Comparison of ENCODE assay signal across 16 cellular contexts in the genomic region with DNA sequence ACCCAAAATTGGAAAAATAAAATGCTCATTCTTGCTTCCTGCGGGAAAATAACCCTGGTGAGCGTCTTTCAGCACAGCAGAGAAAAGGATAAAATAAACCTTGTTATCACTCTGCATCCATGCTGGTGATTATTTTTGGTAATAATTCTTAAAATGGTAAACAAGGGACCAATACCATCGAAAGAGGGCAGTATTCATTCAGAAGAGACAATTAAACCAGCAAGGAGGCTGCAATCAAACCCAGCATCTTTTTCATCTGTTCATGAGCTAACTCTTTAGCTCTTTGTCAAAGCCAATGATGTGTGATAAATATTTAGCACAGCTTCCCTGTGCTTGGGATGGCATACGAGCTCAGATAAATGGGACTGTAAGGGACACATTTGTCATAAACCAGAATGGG. TPM values are rescaled to one million over a fixed set of nuclear protein-coding genes. Genes with fewer than 3 reads are reported as not detected.
DNase-seq lines count a peak whose midpoint lies in the region; ATAC-seq and TF ChIP-seq lines count a peak whose summit lies in the region.
"Had no signal": no experiment of that assay in that cellular context is flagged by ENCODE, and none has a peak within 500 bp of the region (broad histone marks: within the 10 kb centered on the region; RNA-seq: fewer than 3 reads in every experiment).

No MANE protein-coding gene starts in this region.

- H3K4me1 ChIP-seq in upper lobe of left lung = peaks cover 0 to 20% (median 9%) of the 10 kb centered on the region in 4 donors

- TF ChIP-seq CTCF in AG04449 (IDR thresholded peaks at IDR 0.05; ENCODE audit: insufficient read depth, low read length, missing control alignments) (peak; percentile 1), VCaP (conservative IDR thresholded peaks at IDR 0.05) (0 out of 2 replicates have a peak, but pooled peaks have one; percentile 15), upper lobe of left lung (IDR thresholded peaks at IDR 0.05) (no peak)

- no peak overlapping the region for H3K4me3 ChIP-seq in AG04449 (ENCODE audit: low read depth, low read length)
- H3K4me3 ChIP-seq in upper lobe of left lung = no peak overlapping the region
- H3K4me3 ChIP-seq: BLaER1 treated with 17β-estradiol and CSF1 and Interleukin-3, amounts not matched to agents 10 nM and 100 nM had no signal

- ATAC-seq in upper lobe of left lung (ENCODE audit: low FRiP score in 2 of 2) (no peak), HG03097 (IDR thresholded peaks at IDR 0.05; ENCODE audit: low FRiP score, unreplicated experiment) (no peak)

- no peak for TF ChIP-seq POLR2A in upper lobe of left lung (IDR thresholded peaks at IDR 0.05)

- TF ChIP-seq EP300 in upper lobe of left lung (IDR thresholded peaks at IDR 0.05) = no peak

- H3K27ac ChIP-seq in VCaP = no peak overlapping the region
- H3K27ac ChIP-seq in upper lobe of left lung = no peak overlapping the region
- H3K27ac ChIP-seq: BLaER1 treated with 17β-estradiol and CSF1 and Interleukin-3, amounts not matched to agents 10 nM and 100 nM had no signal

- POLR2A ChIA-PET in AG04449 (lab: Yijun Ruan, JAX) = no interaction called here

- 70 to 72% methylated on average over 4 of the region's 4 CpGs for WGBS in upper lobe of left lung, 2 donors

- H3K9me3 ChIP-seq in upper lobe of left lung = no peaks in the 10 kb centered on the region
- H3K9me3 ChIP-seq: BLaER1 treated with 17β-estradiol and CSF1 and Interleukin-3, amounts not matched to agents 10 nM and 100 nM had no signal

- no peaks in the 10 kb centered on the region for H3K36me3 ChIP-seq in upper lobe of left lung
- H3K36me3 ChIP-seq: BLaER1 treated with 17β-estradiol and CSF1 and Interleukin-3, amounts not matched to agents 10 nM and 100 nM had no signal

- no peaks in the 10 kb centered on the region for H3K27me3 ChIP-seq in upper lobe of left lung
- H3K27me3 ChIP-seq: BLaER1 treated with 17β-estradiol and CSF1 and Interleukin-3, amounts not matched to agents 10 nM and 100 nM had no signal

- DNase-seq in AG04449 (ENCODE audit: low read depth, low spot score) (no peak), GM03348 (ENCODE audit: low spot score) (peak; percentile 30), NCI-H146 treated with DMSO at 0.1 percent for 48 hours (lab: John Stamatoyannopoulos, UW; ENCODE audit: unreplicated experiment) (peak; percentile 55), NCI-H345 treated with DMSO at 0.1 percent for 48 hours (lab: John Stamatoyannopoulos, UW; ENCODE audit: unreplicated experiment) (no peak), upper lobe of left lung (no peak), NCI-H226 (no peak)
- DNase-seq: activated CD4-positive, alpha-beta T cell treated with anti-CD3 and anti-CD28 coated beads for 48 hours; aorta; foreskin melanocyte; NCI-H510A; stimulated activated CD4-positive, alpha-beta T cell treated with anti-CD3 and anti-CD28 coated beads, Interleukin-4, amount 100 ng/mL, for 1 hour; stimulated activated naive CD4-positive, alpha-beta T cell treated with Interleukin-2 at 50 U/mL for 16 hours had no signal

- CTCF ChIA-PET in AG04449 (lab: Yijun Ruan, JAX) = interaction anchor here (0.7 to 2.0 kb wide), 12 partner anchors 11 to 1270 kb away, joined by 3 to 9 read pairs (median 3); no protein-coding TSS in a partner anchor

RNA-seq across cellular contexts. Expression of gene CDH26, which starts 34.3 kb away (rescaled TPM):
- 10 to 100 TPM in 3 of 6 donors, 1 to 10 TPM in 3; 4.0 to 18.9 (median 11.1) TPM for total RNA-seq in upper lobe of left lung
- total RNA-seq: G401 had no signal

RNA-seq across cellular contexts. Expression of gene FAM217B, which starts 52.3 kb away (rescaled TPM):
- 10 to 100 TPM in 5 of 6 donors, 1 to 10 TPM in 1; 7.1 to 21.3 (median 13.0) TPM for total RNA-seq in upper lobe of left lung

RNA-seq across cellular contexts. Expression of gene PPP1R3D, which starts 52.4 kb away (rescaled TPM):
- 10 to 100 TPM in 4 of 6 donors, 1 to 10 TPM in 2; 6.3 to 12.6 (median 10.4) TPM for total RNA-seq in upper lobe of left lung

RNA-seq across cellular contexts. Expression of gene SYCP2, which starts 59.1 kb away (rescaled TPM):
- 10 to 100 TPM in 1 of 6 donors, 1 to 10 TPM in 5; 1.1 to 13.3 (median 2.0) TPM for total RNA-seq in upper lobe of left lung

Comparison
In these comparisons a context has a peak if more than half of its experiments do, and no peak if none do; other contexts are left out.
1. DNase-seq: peak in GM03348 (single experiment) and NCI-H146 treated with DMSO at 0.1 percent for 48 hours (single experiment); none in AG04449 (single experiment), NCI-H345 treated with DMSO at 0.1 percent for 48 hours (single experiment), upper lobe of left lung (0 of 2) and NCI-H226 (single experiment).
2. CTCF ChIP-seq: peak in AG04449 (single experiment) and VCaP (single experiment); none in upper lobe of left lung (0 of 6).